ENCODE assay signal across 8 cellular contexts in genomic region chr17:44071198-44071520, GRCh38. TPM values are rescaled to one million over a fixed set of nuclear protein-coding genes. Genes with fewer than 3 reads are reported as not detected.
A peak's percentile ranks its signal among the peaks of the same experiment; 100 is the strongest.
DNase-seq lines count a peak whose midpoint lies in the region; ATAC-seq and TF ChIP-seq lines count a peak whose summit lies in the region.

No MANE protein-coding gene starts in this region.

- H3K4me1 ChIP-seq in rectal smooth muscle tissue (ENCODE audit: control insufficient read depth, insufficient read depth, low read length), result peaks cover 10% of the 10 kb centered on the region

- no peaks in the 10 kb centered on the region for H3K27me3 ChIP-seq in rectal smooth muscle tissue (ENCODE audit: control insufficient read depth, insufficient read depth, low read length)

- peak overlapping the region; percentile 82 for H3K9ac ChIP-seq in rectal smooth muscle tissue (ENCODE audit: low read length)

- no peak for TF ChIP-seq CTCF in epithelial cell of proximal tubule (conservative IDR thresholded peaks at IDR 0.05; ENCODE audit: low read depth, low read length)

- H3K27ac ChIP-seq in rectal smooth muscle tissue (ENCODE audit: low read depth, low read length), result peak overlapping the region; percentile 92

- ATAC-seq in GM21526 (IDR thresholded peaks at IDR 0.05; ENCODE audit: low FRiP score, unreplicated experiment) (peak; percentile 2), GM18520 (IDR thresholded peaks at IDR 0.05; ENCODE audit: unreplicated experiment) (no peak), HG03354 (IDR thresholded peaks at IDR 0.05; ENCODE audit: poor library complexity, severe bottlenecking, unreplicated experiment) (no peak)

- H3K4me3 ChIP-seq in epithelial cell of proximal tubule (ENCODE audit: low read depth, low read length) (peak overlapping the region; percentile 66), rectal smooth muscle tissue (ENCODE audit: low read length) (peak overlapping the region; percentile 99)

- peaks cover 19% of the 10 kb centered on the region for H3K36me3 ChIP-seq in rectal smooth muscle tissue (ENCODE audit: control insufficient read depth, insufficient read depth, low read length)

- DNase-seq in RKO (ENCODE audit: low spot score) (peak; percentile 88), epithelial cell of proximal tubule (ENCODE audit: low read depth) (no peak), NCI-H1417 (lab: John Stamatoyannopoulos, UW) (no peak), NCI-H748 treated with DMSO at 0.1 percent for 48 hours (lab: John Stamatoyannopoulos, UW) (no peak)

RNA-seq across cellular contexts. Expression of gene G6PC3, which starts 0.6 kb away (rescaled TPM):
- total RNA-seq in epithelial cell of proximal tubule, result 42.4 and 56.7 TPM in 2 replicates

RNA-seq across cellular contexts. Expression of gene LSM12, which starts 4.7 kb away (rescaled TPM):
- total RNA-seq in epithelial cell of proximal tubule, result 58.5 and 75.8 TPM in 2 replicates

RNA-seq across cellular contexts. Expression of gene HDAC5, which starts 52.3 kb away (rescaled TPM):
- total RNA-seq in epithelial cell of proximal tubule, result 7.3 and 13.5 TPM in 2 replicates

RNA-seq across cellular contexts. Expression of gene TMEM101, which starts 56.4 kb away (rescaled TPM):
- 38.2 and 42.9 TPM in 2 replicates for total RNA-seq in epithelial cell of proximal tubule
